In the genomic region with DNA sequence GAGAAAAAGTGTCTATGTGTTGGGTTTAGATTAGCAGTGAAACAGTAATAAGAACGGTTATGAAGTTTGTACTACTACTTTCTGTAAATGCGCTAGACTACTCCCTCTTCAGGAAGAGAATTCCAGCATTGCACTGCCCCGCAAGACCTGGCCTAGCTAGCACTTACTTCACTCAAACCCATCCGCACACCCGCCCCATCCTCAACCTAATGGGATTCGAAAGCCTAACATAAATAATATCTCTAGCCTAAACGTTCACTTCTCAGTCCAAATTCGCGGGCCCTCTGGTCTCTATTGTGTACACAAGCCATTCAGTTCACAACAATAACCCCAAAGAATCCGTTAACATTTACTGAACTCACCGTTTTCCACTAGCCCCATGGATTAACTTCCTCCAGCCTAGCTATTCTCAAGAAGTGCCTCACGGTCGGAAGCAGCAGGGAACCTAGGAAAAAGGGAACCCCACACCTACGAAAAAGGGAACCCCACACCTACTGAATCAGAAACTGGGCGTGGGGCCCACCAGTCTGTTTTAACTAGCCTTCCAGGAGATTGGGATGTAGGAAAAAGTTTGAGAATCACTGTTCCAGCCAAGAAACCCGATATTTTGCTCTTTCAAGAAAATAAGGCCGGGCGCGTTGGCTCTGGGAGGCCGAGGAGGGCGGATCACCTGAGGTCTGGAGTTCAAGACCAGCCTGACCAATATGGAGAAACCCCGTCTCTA, we compare ENCODE assay signal across 1 cellular context.
TF ChIP-seq lines count a peak whose summit lies in the region.

No MANE protein-coding gene starts in this region.

TF ChIP-seq in K562, 482 proteins besides CTCF, POLR2A, EP300 and RAD21 (continued from another document and continues in another):
- TF ChIP-seq ZFP1 (CRISPR knock-in tag; IDR thresholded peaks at IDR 0.05): no peak
- TF ChIP-seq, protein P1, sequence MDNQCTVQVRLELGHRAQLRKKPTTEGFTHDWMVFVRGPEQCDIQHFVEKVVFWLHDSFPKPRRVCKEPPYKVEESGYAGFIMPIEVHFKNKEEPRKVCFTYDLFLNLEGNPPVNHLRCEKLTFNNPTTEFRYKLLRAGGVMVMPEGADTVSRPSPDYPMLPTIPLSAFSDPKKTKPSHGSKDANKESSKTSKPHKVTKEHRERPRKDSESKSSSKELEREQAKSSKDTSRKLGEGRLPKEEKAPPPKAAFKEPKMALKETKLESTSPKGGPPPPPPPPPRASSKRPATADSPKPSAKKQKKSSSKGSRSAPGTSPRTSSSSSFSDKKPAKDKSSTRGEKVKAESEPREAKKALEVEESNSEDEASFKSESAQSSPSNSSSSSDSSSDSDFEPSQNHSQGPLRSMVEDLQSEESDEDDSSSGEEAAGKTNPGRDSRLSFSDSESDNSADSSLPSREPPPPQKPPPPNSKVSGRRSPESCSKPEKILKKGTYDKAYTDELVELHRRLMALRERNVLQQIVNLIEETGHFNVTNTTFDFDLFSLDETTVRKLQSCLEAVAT (IDR thresholded peaks at IDR 0.05): peak in 1 of 2 experiments; percentile 56; a peak in 2 of 4 replicates
- no peak for TF ChIP-seq NR1H2 (CRISPR knock-in tag; IDR thresholded peaks at IDR 0.05)
- no peak for TF ChIP-seq RBM39 (optimal IDR thresholded peaks at IDR 0.05; ENCODE audit: low read depth, low read length)
- no peak for TF ChIP-seq ZNF354B (CRISPR knock-in tag; IDR thresholded peaks at IDR 0.05)
- TF ChIP-seq, protein P2, sequence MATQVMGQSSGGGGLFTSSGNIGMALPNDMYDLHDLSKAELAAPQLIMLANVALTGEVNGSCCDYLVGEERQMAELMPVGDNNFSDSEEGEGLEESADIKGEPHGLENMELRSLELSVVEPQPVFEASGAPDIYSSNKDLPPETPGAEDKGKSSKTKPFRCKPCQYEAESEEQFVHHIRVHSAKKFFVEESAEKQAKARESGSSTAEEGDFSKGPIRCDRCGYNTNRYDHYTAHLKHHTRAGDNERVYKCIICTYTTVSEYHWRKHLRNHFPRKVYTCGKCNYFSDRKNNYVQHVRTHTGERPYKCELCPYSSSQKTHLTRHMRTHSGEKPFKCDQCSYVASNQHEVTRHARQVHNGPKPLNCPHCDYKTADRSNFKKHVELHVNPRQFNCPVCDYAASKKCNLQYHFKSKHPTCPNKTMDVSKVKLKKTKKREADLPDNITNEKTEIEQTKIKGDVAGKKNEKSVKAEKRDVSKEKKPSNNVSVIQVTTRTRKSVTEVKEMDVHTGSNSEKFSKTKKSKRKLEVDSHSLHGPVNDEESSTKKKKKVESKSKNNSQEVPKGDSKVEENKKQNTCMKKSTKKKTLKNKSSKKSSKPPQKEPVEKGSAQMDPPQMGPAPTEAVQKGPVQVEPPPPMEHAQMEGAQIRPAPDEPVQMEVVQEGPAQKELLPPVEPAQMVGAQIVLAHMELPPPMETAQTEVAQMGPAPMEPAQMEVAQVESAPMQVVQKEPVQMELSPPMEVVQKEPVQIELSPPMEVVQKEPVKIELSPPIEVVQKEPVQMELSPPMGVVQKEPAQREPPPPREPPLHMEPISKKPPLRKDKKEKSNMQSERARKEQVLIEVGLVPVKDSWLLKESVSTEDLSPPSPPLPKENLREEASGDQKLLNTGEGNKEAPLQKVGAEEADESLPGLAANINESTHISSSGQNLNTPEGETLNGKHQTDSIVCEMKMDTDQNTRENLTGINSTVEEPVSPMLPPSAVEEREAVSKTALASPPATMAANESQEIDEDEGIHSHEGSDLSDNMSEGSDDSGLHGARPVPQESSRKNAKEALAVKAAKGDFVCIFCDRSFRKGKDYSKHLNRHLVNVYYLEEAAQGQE (CRISPR knock-in tag; IDR thresholded peaks at IDR 0.05; ENCODE audit: low read depth): no peak
- no peak for TF ChIP-seq DMBX1 (CRISPR knock-in tag; IDR thresholded peaks at IDR 0.05; ENCODE audit: borderline replicate concordance)
- no peak for TF ChIP-seq ZBTB17 (CRISPR knock-in tag; IDR thresholded peaks at IDR 0.05)
- TF ChIP-seq MEF2A (IDR thresholded peaks at IDR 0.05; ENCODE audit: control insufficient read depth, low read depth, low read length): no peak
- no peak for TF ChIP-seq NFIX (CRISPR knock-in tag; IDR thresholded peaks at IDR 0.05; ENCODE audit: low read depth)
- TF ChIP-seq, protein P3, sequence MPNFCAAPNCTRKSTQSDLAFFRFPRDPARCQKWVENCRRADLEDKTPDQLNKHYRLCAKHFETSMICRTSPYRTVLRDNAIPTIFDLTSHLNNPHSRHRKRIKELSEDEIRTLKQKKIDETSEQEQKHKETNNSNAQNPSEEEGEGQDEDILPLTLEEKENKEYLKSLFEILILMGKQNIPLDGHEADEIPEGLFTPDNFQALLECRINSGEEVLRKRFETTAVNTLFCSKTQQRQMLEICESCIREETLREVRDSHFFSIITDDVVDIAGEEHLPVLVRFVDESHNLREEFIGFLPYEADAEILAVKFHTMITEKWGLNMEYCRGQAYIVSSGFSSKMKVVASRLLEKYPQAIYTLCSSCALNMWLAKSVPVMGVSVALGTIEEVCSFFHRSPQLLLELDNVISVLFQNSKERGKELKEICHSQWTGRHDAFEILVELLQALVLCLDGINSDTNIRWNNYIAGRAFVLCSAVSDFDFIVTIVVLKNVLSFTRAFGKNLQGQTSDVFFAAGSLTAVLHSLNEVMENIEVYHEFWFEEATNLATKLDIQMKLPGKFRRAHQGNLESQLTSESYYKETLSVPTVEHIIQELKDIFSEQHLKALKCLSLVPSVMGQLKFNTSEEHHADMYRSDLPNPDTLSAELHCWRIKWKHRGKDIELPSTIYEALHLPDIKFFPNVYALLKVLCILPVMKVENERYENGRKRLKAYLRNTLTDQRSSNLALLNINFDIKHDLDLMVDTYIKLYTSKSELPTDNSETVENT (CRISPR knock-in tag; IDR thresholded peaks at IDR 0.05): no peak
- TF ChIP-seq KDM5B (IDR thresholded peaks at IDR 0.05; ENCODE audit: insufficient replicate concordance, low read depth, low read length): peak; percentile 24
- no peak for TF ChIP-seq POLR3A (IDR thresholded peaks at IDR 0.05; ENCODE audit: borderline replicate concordance, extremely low read depth, insufficient read depth, insufficient read length)
- TF ChIP-seq MBD2 (IDR thresholded peaks at IDR 0.05; ENCODE audit: borderline replicate concordance, low read depth): no peak
- TF ChIP-seq HNRNPLL (IDR thresholded peaks at IDR 0.05; ENCODE audit: low read depth, low read length, poor library complexity, severe bottlenecking): peak; percentile 48
- TF ChIP-seq HSF4 (CRISPR knock-in tag; IDR thresholded peaks at IDR 0.05; ENCODE audit: borderline replicate concordance): no peak
- 0 out of 2 replicates have a peak, but pooled peaks have one; percentile 1 for TF ChIP-seq KLF1 (tag; IDR thresholded peaks at IDR 0.05)
- no peak for TF ChIP-seq MAFG (tag; conservative IDR thresholded peaks at IDR 0.05)
- TF ChIP-seq ZNF174 (CRISPR knock-in tag; IDR thresholded peaks at IDR 0.05): no peak
- no peak for TF ChIP-seq SUPT5H (IDR thresholded peaks at IDR 0.05)
- TF ChIP-seq ZNF239 (CRISPR knock-in tag; IDR thresholded peaks at IDR 0.05): no peak
- TF ChIP-seq EGR1 (conservative IDR thresholded peaks at IDR 0.05): no peak
- TF ChIP-seq, protein P4, sequence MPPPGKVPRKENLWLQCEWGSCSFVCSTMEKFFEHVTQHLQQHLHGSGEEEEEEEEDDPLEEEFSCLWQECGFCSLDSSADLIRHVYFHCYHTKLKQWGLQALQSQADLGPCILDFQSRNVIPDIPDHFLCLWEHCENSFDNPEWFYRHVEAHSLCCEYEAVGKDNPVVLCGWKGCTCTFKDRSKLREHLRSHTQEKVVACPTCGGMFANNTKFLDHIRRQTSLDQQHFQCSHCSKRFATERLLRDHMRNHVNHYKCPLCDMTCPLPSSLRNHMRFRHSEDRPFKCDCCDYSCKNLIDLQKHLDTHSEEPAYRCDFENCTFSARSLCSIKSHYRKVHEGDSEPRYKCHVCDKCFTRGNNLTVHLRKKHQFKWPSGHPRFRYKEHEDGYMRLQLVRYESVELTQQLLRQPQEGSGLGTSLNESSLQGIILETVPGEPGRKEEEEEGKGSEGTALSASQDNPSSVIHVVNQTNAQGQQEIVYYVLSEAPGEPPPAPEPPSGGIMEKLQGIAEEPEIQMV (tag; conservative IDR thresholded peaks at IDR 0.05; ENCODE audit: low read depth): no peak
- TF ChIP-seq JUNB (CRISPR knock-in tag; conservative IDR thresholded peaks at IDR 0.05): no peak
- no peak for TF ChIP-seq ESRRA (IDR thresholded peaks at IDR 0.05; ENCODE audit: borderline replicate concordance, low read depth)
- TF ChIP-seq ERF (CRISPR knock-in tag; IDR thresholded peaks at IDR 0.05): no peak
- TF ChIP-seq RHOXF2B (CRISPR knock-in tag; conservative IDR thresholded peaks at IDR 0.05): no peak
- TF ChIP-seq, protein P5, sequence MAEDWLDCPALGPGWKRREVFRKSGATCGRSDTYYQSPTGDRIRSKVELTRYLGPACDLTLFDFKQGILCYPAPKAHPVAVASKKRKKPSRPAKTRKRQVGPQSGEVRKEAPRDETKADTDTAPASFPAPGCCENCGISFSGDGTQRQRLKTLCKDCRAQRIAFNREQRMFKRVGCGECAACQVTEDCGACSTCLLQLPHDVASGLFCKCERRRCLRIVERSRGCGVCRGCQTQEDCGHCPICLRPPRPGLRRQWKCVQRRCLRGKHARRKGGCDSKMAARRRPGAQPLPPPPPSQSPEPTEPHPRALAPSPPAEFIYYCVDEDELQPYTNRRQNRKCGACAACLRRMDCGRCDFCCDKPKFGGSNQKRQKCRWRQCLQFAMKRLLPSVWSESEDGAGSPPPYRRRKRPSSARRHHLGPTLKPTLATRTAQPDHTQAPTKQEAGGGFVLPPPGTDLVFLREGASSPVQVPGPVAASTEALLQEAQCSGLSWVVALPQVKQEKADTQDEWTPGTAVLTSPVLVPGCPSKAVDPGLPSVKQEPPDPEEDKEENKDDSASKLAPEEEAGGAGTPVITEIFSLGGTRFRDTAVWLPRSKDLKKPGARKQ (CRISPR knock-in tag; IDR thresholded peaks at IDR 0.05): no peak
- no peak for TF ChIP-seq CC2D1A (IDR thresholded peaks at IDR 0.05)
- no peak for TF ChIP-seq TGIF2 (CRISPR knock-in tag; IDR thresholded peaks at IDR 0.05)
- no peak for TF ChIP-seq MTF1 (CRISPR knock-in tag; IDR thresholded peaks at IDR 0.05; ENCODE audit: borderline replicate concordance)
- TF ChIP-seq, protein P6, sequence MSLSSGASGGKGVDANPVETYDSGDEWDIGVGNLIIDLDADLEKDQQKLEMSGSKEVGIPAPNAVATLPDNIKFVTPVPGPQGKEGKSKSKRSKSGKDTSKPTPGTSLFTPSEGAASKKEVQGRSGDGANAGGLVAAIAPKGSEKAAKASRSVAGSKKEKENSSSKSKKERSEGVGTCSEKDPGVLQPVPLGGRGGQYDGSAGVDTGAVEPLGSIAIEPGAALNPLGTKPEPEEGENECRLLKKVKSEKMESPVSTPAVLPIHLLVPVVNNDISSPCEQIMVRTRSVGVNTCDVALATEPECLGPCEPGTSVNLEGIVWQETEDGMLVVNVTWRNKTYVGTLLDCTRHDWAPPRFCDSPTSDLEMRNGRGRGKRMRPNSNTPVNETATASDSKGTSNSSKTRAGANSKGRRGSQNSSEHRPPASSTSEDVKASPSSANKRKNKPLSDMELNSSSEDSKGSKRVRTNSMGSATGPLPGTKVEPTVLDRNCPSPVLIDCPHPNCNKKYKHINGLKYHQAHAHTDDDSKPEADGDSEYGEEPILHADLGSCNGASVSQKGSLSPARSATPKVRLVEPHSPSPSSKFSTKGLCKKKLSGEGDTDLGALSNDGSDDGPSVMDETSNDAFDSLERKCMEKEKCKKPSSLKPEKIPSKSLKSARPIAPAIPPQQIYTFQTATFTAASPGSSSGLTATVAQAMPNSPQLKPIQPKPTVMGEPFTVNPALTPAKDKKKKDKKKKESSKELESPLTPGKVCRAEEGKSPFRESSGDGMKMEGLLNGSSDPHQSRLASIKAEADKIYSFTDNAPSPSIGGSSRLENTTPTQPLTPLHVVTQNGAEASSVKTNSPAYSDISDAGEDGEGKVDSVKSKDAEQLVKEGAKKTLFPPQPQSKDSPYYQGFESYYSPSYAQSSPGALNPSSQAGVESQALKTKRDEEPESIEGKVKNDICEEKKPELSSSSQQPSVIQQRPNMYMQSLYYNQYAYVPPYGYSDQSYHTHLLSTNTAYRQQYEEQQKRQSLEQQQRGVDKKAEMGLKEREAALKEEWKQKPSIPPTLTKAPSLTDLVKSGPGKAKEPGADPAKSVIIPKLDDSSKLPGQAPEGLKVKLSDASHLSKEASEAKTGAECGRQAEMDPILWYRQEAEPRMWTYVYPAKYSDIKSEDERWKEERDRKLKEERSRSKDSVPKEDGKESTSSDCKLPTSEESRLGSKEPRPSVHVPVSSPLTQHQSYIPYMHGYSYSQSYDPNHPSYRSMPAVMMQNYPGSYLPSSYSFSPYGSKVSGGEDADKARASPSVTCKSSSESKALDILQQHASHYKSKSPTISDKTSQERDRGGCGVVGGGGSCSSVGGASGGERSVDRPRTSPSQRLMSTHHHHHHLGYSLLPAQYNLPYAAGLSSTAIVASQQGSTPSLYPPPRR (CRISPR knock-in tag; IDR thresholded peaks at IDR 0.05; ENCODE audit: borderline replicate concordance): no peak
- no peak for TF ChIP-seq BACH1 (tag; IDR thresholded peaks at IDR 0.05)
- TF ChIP-seq SPI1 (IDR thresholded peaks at IDR 0.05; ENCODE audit: borderline replicate concordance, low read depth, low read length): peak; percentile 92; the same call in 1 of the 2 replicates
- no peak for TF ChIP-seq SLC30A9 (CRISPR knock-in tag; IDR thresholded peaks at IDR 0.05)
- TF ChIP-seq XRCC3 (IDR thresholded peaks at IDR 0.05): no peak
